ENCODE assay signal across 2 cellular contexts in the genomic region with DNA sequence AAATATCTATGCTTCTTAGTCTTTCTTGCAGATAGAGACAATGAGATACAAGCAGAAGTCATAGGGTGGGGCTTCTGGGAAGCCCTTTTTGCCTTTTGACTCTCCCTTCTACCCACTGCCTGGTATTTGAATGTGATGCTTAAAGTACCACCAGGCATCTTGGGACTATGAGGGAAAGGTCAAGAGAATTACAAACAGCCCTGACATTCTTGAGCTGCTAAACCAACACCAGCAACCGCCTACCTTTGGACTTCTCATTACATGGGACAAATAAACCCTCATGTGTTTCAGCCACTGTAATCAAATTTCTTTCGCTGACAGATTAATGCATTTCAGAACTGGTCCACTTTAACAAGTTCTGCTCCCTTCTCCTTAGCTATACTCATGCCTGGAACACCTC.
TF ChIP-seq lines count a peak whose summit lies in the region.

No MANE protein-coding gene starts in this region.

TF ChIP-seq in HepG2, 621 proteins besides CTCF, POLR2A, EP300 and RAD21 (continues in another document):
- no peak for TF ChIP-seq CHD2 (IDR thresholded peaks at IDR 0.05; ENCODE audit: low read depth, low read length)
- no peak for TF ChIP-seq ERF (CRISPR knock-in tag; IDR thresholded peaks at IDR 0.05)
- TF ChIP-seq, protein P1, sequence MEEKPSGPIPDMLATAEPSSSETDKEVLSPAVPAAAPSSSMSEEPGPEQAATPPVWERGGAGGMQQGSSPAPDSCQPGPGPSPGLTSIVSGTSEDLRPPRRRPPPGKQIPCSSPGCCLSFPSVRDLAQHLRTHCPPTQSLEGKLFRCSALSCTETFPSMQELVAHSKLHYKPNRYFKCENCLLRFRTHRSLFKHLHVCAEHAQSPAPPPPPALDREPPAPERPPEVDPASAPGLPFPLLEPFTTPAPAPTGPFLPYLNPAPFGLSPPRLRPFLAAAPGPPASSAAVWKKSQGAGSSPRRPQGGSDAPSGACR (CRISPR knock-in tag; IDR thresholded peaks at IDR 0.05), result no peak
- TF ChIP-seq KLF15 (CRISPR knock-in tag; IDR thresholded peaks at IDR 0.05; ENCODE audit: borderline replicate concordance), result no peak
- no peak for TF ChIP-seq IRF2 (CRISPR knock-in tag; IDR thresholded peaks at IDR 0.05)
- TF ChIP-seq, protein P2, sequence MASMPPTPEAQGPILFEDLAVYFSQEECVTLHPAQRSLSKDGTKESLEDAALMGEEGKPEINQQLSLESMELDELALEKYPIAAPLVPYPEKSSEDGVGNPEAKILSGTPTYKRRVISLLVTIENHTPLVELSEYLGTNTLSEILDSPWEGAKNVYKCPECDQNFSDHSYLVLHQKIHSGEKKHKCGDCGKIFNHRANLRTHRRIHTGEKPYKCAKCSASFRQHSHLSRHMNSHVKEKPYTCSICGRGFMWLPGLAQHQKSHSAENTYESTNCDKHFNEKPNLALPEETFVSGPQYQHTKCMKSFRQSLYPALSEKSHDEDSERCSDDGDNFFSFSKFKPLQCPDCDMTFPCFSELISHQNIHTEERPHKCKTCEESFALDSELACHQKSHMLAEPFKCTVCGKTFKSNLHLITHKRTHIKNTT (CRISPR knock-in tag; IDR thresholded peaks at IDR 0.05), result no peak
- no peak for TF ChIP-seq SOX13 (IDR thresholded peaks at IDR 0.05)
- TF ChIP-seq SOX13 (CRISPR knock-in tag; conservative IDR thresholded peaks at IDR 0.05 in 1 of 2, IDR thresholded peaks at IDR 0.05 in 1 of 2), result 0 out of 4 replicates have a peak, but pooled peaks of 1 of the 2 experiments have one; percentile 13
- no peak for TF ChIP-seq AHR (CRISPR knock-in tag; IDR thresholded peaks at IDR 0.05)
- TF ChIP-seq, protein P3, sequence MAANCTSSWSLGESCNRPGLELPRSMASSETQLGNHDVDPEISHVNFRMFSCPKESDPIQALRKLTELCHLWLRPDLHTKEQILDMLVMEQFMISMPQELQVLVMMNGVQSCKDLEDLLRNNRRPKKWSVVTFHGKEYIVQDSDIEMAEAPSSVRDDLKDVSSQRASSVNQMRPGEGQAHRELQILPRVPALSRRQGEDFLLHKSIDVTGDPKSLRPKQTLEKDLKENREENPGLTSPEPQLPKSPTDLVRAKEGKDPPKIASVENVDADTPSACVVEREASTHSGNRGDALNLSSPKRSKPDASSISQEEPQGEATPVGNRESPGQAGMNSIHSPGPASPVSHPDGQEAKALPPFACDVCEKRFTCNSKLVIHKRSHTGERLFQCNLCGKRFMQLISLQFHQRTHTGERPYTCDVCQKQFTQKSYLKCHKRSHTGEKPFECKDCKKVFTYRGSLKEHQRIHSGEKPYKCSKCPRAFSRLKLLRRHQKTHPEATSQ (CRISPR knock-in tag; IDR thresholded peaks at IDR 0.05; ENCODE audit: borderline replicate concordance), result no peak
- TF ChIP-seq RFX3 (CRISPR knock-in tag; IDR thresholded peaks at IDR 0.05), result no peak
- no peak for TF ChIP-seq EHMT2 (IDR thresholded peaks at IDR 0.05; ENCODE audit: borderline replicate concordance, low read depth, low read length)
- TF ChIP-seq, protein P4, sequence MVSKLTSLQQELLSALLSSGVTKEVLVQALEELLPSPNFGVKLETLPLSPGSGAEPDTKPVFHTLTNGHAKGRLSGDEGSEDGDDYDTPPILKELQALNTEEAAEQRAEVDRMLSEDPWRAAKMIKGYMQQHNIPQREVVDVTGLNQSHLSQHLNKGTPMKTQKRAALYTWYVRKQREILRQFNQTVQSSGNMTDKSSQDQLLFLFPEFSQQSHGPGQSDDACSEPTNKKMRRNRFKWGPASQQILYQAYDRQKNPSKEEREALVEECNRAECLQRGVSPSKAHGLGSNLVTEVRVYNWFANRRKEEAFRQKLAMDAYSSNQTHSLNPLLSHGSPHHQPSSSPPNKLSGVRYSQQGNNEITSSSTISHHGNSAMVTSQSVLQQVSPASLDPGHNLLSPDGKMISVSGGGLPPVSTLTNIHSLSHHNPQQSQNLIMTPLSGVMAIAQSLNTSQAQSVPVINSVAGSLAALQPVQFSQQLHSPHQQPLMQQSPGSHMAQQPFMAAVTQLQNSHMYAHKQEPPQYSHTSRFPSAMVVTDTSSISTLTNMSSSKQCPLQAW (CRISPR knock-in tag; IDR thresholded peaks at IDR 0.05), result no peak
- peak; percentile 64; the same call in 1 of the 2 replicates for TF ChIP-seq HNF4G (IDR thresholded peaks at IDR 0.05; ENCODE audit: borderline replicate concordance, low read depth, low read length)
- no peak for TF ChIP-seq HNF4G (CRISPR knock-in tag; IDR thresholded peaks at IDR 0.05; ENCODE audit: borderline replicate concordance, low read depth)
- TF ChIP-seq U2AF1 (optimal IDR thresholded peaks at IDR 0.05; ENCODE audit: low read depth, low read length), result no peak
- TF ChIP-seq, protein P5, sequence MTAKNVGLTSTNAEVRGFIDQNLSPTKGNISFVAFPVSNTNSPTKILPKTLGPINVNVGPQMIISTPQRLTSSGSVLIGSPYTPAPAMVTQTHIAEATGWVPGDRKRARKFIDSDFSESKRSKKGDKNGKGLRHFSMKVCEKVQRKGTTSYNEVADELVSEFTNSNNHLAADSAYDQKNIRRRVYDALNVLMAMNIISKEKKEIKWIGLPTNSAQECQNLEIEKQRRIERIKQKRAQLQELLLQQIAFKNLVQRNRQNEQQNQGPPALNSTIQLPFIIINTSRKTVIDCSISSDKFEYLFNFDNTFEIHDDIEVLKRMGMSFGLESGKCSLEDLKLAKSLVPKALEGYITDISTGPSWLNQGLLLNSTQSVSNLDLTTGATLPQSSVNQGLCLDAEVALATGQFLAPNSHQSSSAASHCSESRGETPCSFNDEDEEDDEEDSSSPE (CRISPR knock-in tag; IDR thresholded peaks at IDR 0.05), result no peak
- peak; percentile 42 for TF ChIP-seq HNF4A (CRISPR knock-in tag; IDR thresholded peaks at IDR 0.05)
- TF ChIP-seq ZNF660 (CRISPR knock-in tag; IDR thresholded peaks at IDR 0.05; ENCODE audit: borderline replicate concordance, low read depth), result no peak
- TF ChIP-seq, protein P6, sequence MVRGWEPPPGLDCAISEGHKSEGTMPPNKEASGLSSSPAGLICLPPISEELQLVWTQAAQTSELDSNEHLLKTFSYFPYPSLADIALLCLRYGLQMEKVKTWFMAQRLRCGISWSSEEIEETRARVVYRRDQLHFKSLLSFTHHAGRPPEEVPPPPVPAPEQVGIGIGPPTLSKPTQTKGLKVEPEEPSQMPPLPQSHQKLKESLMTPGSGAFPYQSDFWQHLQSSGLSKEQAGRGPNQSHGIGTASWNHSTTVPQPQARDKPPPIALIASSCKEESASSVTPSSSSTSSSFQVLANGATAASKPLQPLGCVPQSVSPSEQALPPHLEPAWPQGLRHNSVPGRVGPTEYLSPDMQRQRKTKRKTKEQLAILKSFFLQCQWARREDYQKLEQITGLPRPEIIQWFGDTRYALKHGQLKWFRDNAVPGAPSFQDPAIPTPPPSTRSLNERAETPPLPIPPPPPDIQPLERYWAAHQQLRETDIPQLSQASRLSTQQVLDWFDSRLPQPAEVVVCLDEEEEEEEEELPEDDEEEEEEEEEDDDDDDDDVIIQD (CRISPR knock-in tag; IDR thresholded peaks at IDR 0.05; ENCODE audit: low read depth), result no peak
- TF ChIP-seq SIX4 (CRISPR knock-in tag; IDR thresholded peaks at IDR 0.05), result no peak
- no peak for TF ChIP-seq HOXD1 (CRISPR knock-in tag; IDR thresholded peaks at IDR 0.05)
- no peak for TF ChIP-seq CBX5 (CRISPR knock-in tag; IDR thresholded peaks at IDR 0.05; ENCODE audit: borderline replicate concordance)

TF ChIP-seq in H1, 55 proteins besides CTCF, POLR2A, EP300 and RAD21:
- TF ChIP-seq RNF2 (IDR thresholded peaks at IDR 0.05; ENCODE audit: borderline replicate concordance, low read depth, low read length, missing control alignments, poor library complexity, severe bottlenecking) (no peak), ZNF274 (IDR thresholded peaks at IDR 0.05; ENCODE audit: borderline replicate concordance, extremely low read depth, low read length) (no peak), CREB1 (IDR thresholded peaks at IDR 0.05) (no peak), SIX5 (IDR thresholded peaks at IDR 0.05; ENCODE audit: low read depth, low read length) (no peak), SAP30 (IDR thresholded peaks at IDR 0.05; ENCODE audit: insufficient read depth, insufficient replicate concordance, low read length) (no peak), KDM1A (IDR thresholded peaks at IDR 0.05; ENCODE audit: borderline replicate concordance, low read length) (no peak), CBX5 (IDR thresholded peaks at IDR 0.05; ENCODE audit: low read depth, low read length) (no peak), BRCA1 (IDR thresholded peaks at IDR 0.05; ENCODE audit: low read depth, low read length) (no peak), CTBP2 (IDR thresholded peaks at IDR 0.05; ENCODE audit: borderline replicate concordance, insufficient read depth, insufficient read length, low read length) (no peak)
- TF ChIP-seq, protein P7, sequence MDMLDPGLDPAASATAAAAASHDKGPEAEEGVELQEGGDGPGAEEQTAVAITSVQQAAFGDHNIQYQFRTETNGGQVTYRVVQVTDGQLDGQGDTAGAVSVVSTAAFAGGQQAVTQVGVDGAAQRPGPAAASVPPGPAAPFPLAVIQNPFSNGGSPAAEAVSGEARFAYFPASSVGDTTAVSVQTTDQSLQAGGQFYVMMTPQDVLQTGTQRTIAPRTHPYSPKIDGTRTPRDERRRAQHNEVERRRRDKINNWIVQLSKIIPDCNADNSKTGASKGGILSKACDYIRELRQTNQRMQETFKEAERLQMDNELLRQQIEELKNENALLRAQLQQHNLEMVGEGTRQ (IDR thresholded peaks at IDR 0.05; ENCODE audit: low read length), result no peak
